Comparison of ENCODE assay signal across 19 cellular contexts in genomic region chr3:56938545-56938944, GRCh38.
A peak's percentile ranks its signal among the peaks of the same experiment; 100 is the strongest.
DNase-seq lines count a peak whose midpoint lies in the region; ATAC-seq, FAIRE-seq and TF ChIP-seq lines count a peak whose summit lies in the region.
"Had no signal": no experiment of that assay in that cellular context is flagged by ENCODE, and none has a peak within 500 bp of the region (broad histone marks: within the 10 kb centered on the region; RNA-seq: fewer than 3 reads in every experiment).

No MANE protein-coding gene starts in this region.

- no peak for TF ChIP-seq CTCF in SK-N-SH (IDR thresholded peaks at IDR 0.05)
- no peak for TF ChIP-seq CTCF in WTC11 (IDR thresholded peaks at IDR 0.05)

- no peaks in the 10 kb centered on the region for H3K9me2 ChIP-seq in SK-N-SH

- H4K20me1 ChIP-seq in SK-N-SH (ENCODE audit: insufficient read depth) = no peaks in the 10 kb centered on the region

- no peak overlapping the region for H3K4me2 ChIP-seq in SK-N-SH
- no peak overlapping the region for H3K4me2 ChIP-seq in neuronal stem cell (ENCODE audit: insufficient read depth, low read length, poor library complexity, severe bottlenecking)

- H3K27me3 ChIP-seq in SK-N-SH (ENCODE audit: insufficient read depth) (no peaks in the 10 kb centered on the region), neuronal stem cell (ENCODE audit: control insufficient read depth in 3 of 3, insufficient read depth in 3 of 3, low read depth in 1 of 3, low read length in 3 of 3) (no peaks in the 10 kb centered on the region)

- TF ChIP-seq EP300 in SK-N-SH (IDR thresholded peaks at IDR 0.05; ENCODE audit: borderline replicate concordance in 1 of 2, low read depth in 1 of 2, low read length in 1 of 2) = no peak

- H3K18ac ChIP-seq in neuronal stem cell (ENCODE audit: low read length) = no peak overlapping the region

- H2AFZ ChIP-seq in SK-N-SH (ENCODE audit: low read depth) (no peak overlapping the region), neuronal stem cell (ENCODE audit: low read length) (peak overlapping the region; percentile 5)

- H3K4me3 ChIP-seq in SK-N-SH (ENCODE audit: low read depth in 2 of 2, low read length in 1 of 2) = no peak overlapping the region
- H3K4me3 ChIP-seq in neuronal stem cell (ENCODE audit: low read length in 2 of 2) = no peak overlapping the region

- no peak overlapping the region for H2BK15ac ChIP-seq in neuronal stem cell (ENCODE audit: low read length)

- no peaks in the 10 kb centered on the region for H3K27me3 Mint-ChIP-seq in WTC11 (ENCODE audit: low read depth)
- H3K27me3 Mint-ChIP-seq: CD4-positive, alpha-beta T cell had no signal

- no peaks in the 10 kb centered on the region for H3K36me3 ChIP-seq in SK-N-SH (replicated peaks in 1 of 2; ENCODE audit: control insufficient read depth in 1 of 2, insufficient read depth in 2 of 2, low read length in 1 of 2)
- no peaks in the 10 kb centered on the region for H3K36me3 ChIP-seq in neuronal stem cell (replicated peaks in 1 of 2; ENCODE audit: control insufficient read depth in 2 of 2, insufficient read depth in 2 of 2, low read length in 2 of 2)

- no peak overlapping the region for H4K91ac ChIP-seq in neuronal stem cell (ENCODE audit: low read depth, low read length, poor library complexity)

- no peak overlapping the region for H3K14ac ChIP-seq in neuronal stem cell (ENCODE audit: low read length)

- no peak overlapping the region for H2BK5ac ChIP-seq in neuronal stem cell (ENCODE audit: low read length)

- peaks cover 6% of the 10 kb centered on the region for H3K36me3 Mint-ChIP-seq in WTC11

- H3K27ac ChIP-seq in SK-N-SH (ENCODE audit: low read depth in 2 of 2, low read length in 1 of 2) (peak overlapping the region in 1 of 2 experiments; percentile 25; a peak in 2 of 4 replicates), neuronal stem cell (replicated peaks; ENCODE audit: low read length) (no peak overlapping the region)
- H3K27ac ChIP-seq: HL-60 had no signal

- no peak overlapping the region for H3K9ac ChIP-seq in SK-N-SH
- no peak overlapping the region for H3K9ac ChIP-seq in neuronal stem cell (ENCODE audit: low read depth, low read length, poor library complexity)

- no peak for ATAC-seq in SK-N-SH treated with all-trans-retinoic acid at 6 μM for 48 hours
- ATAC-seq in WTC11 = no peak

- no peak for TF ChIP-seq RAD21 in SK-N-SH (IDR thresholded peaks at IDR 0.05; ENCODE audit: low read length)

- H2AK5ac ChIP-seq in neuronal stem cell (ENCODE audit: low read depth, low read length) = no peak overlapping the region

- DNase-seq in SK-N-SH (peak; percentile 39), NCI-H526 (lab: John Stamatoyannopoulos, UW) (peak; percentile 44 to 59), WTC11 (ENCODE audit: low spot score) (no peak), neuronal stem cell (ENCODE audit: low spot score) (no peak), NCI-H146 treated with DMSO at 0.1 percent for 48 hours (lab: John Stamatoyannopoulos, UW; ENCODE audit: unreplicated experiment) (no peak), NCI-H1417 (lab: John Stamatoyannopoulos, UW) (no peak), H54 (ENCODE audit: insufficient read length, low spot score) (no peak)
- DNase-seq: ACHN; C1 segment of cervical spinal cord; CD4-positive, alpha-beta T cell; DND-41; GDM1; HCEC 1CT; HFFc6 had no signal

- no peaks in the 10 kb centered on the region for H3K79me1 ChIP-seq in neuronal stem cell (ENCODE audit: low read depth, low read length)

- CTCF ChIA-PET in SK-N-SH (lab: Yijun Ruan, JAX) = no interaction called here
- CTCF ChIA-PET in WTC11 (lab: Charles Lee) = no interaction called here

- peak overlapping the region; percentile 14; the same call in 1 of the 2 replicates for H3K27ac Mint-ChIP-seq in WTC11
- H3K27ac Mint-ChIP-seq: CD4-positive, alpha-beta T cell; HFFc6 had no signal

- H3K79me2 ChIP-seq in SK-N-SH (ENCODE audit: insufficient read depth) = no peaks in the 10 kb centered on the region

- no peaks in the 10 kb centered on the region for H3K4me1 Mint-ChIP-seq in WTC11

- FAIRE-seq in H54 (lab: Jason Lieb, UNC) = no peak
- FAIRE-seq: GM12892, GM19239, H1 had no signal

- H3K4me1 ChIP-seq in SK-N-SH (ENCODE audit: control insufficient read depth in 1 of 2, insufficient read depth in 2 of 2, low read depth in 1 of 2, low read length in 1 of 2) (peaks cover 0 to 6% of the 10 kb centered on the region in 2 experiments; a peak in 1 of 4 replicates), neuronal stem cell (ENCODE audit: control insufficient read depth in 2 of 2, insufficient read depth in 1 of 2, low read depth in 1 of 2, low read length in 2 of 2) (peaks cover 2 to 4% of the 10 kb centered on the region in 2 donors)

- H2BK12ac ChIP-seq in neuronal stem cell (ENCODE audit: low read length) = no peak overlapping the region

- no peak overlapping the region for H3K23ac ChIP-seq in neuronal stem cell (ENCODE audit: low read depth, low read length, poor library complexity)

- H3K4ac ChIP-seq in neuronal stem cell (ENCODE audit: low read length) = no peak overlapping the region

- H3K9me3 Mint-ChIP-seq in WTC11 = peaks cover 10% of the 10 kb centered on the region

- H4K8ac ChIP-seq in neuronal stem cell (ENCODE audit: low read depth, low read length) = no peak overlapping the region

- H2BK120ac ChIP-seq in neuronal stem cell (ENCODE audit: low read depth, low read length) = no peak overlapping the region

- 100% methylated on average over 6 of the region's 8 CpGs for WGBS in SK-N-SH (ENCODE audit: low lambda C conversion rate)
- WGBS in neuronal stem cell (ENCODE audit: extremely low coverage in 2 of 2, insufficient read length in 2 of 2, insufficient replicate concordance in 1 of 2), 2 donors = no CpG with 5 or more reads among the region's 8 CpGs

- H3K9me3 ChIP-seq in SK-N-SH = no peaks in the 10 kb centered on the region
- H3K9me3 ChIP-seq in neuronal stem cell (replicated peaks in 1 of 2; ENCODE audit: control insufficient read depth in 2 of 2, insufficient read depth in 1 of 2, low read depth in 1 of 2, low read length in 2 of 2) = peaks cover 0 to 2% of the 10 kb centered on the region in 2 donors

- no peak overlapping the region for H3K4me3 Mint-ChIP-seq in WTC11
- H3K4me3 Mint-ChIP-seq: CD4-positive, alpha-beta T cell; HFFc6 had no signal

- POLR2A ChIA-PET in SK-N-SH (lab: Yijun Ruan, JAX) = no interaction called here
- POLR2A ChIA-PET in WTC11 (lab: Charles Lee) = no interaction called here

- no peak for TF ChIP-seq POLR2A in H54 (IDR thresholded peaks at IDR 0.05; ENCODE audit: low read depth, low read length)

- H3F3A ChIP-seq in SK-N-SH (replicated peaks; ENCODE audit: insufficient read depth) = no peaks in the 10 kb centered on the region

TF ChIP-seq in SK-N-SH, 30 proteins besides CTCF, POLR2A, EP300 and RAD21:
- TF ChIP-seq CHD2 (IDR thresholded peaks at IDR 0.05; ENCODE audit: low read length, partially characterized antibody) (no peak), GATA2 (CRISPR knock-in tag; IDR thresholded peaks at IDR 0.05) (0 out of 2 replicates have a peak, but pooled peaks have one; percentile 16), TCF12 (IDR thresholded peaks at IDR 0.05) (no peak)

TF ChIP-seq in SK-N-SH treated with all-trans-retinoic acid at 6 μM for 48 hours, 23 proteins besides CTCF, POLR2A, EP300 and RAD21 (continues in another document):
- TF ChIP-seq ZNF70 (CRISPR knock-in tag; IDR thresholded peaks at IDR 0.05) (no peak), ZNF8 (CRISPR knock-in tag; IDR thresholded peaks at IDR 0.05) (no peak), CREB5 (CRISPR knock-in tag; IDR thresholded peaks at IDR 0.05; ENCODE audit: low read depth) (no peak)

TF ChIP-seq in WTC11, 78 proteins besides CTCF, POLR2A, EP300 and RAD21 (continues in another document):
- TF ChIP-seq GRHL2 (CRISPR knock-in tag; IDR thresholded peaks at IDR 0.05; ENCODE audit: insufficient replicate concordance, severe bottlenecking) = no peak
- TF ChIP-seq TEAD1 (CRISPR knock-in tag; IDR thresholded peaks at IDR 0.05) = no peak
- TF ChIP-seq FOXJ3 (CRISPR knock-in tag; IDR thresholded peaks at IDR 0.05; ENCODE audit: borderline replicate concordance) = no peak
- no peak for TF ChIP-seq FOXP1 (CRISPR knock-in tag; IDR thresholded peaks at IDR 0.05; ENCODE audit: borderline replicate concordance)
- TF ChIP-seq ZNF423 (CRISPR knock-in tag; IDR thresholded peaks at IDR 0.05) = no peak
- no peak for TF ChIP-seq ZNF317 (CRISPR knock-in tag; IDR thresholded peaks at IDR 0.05; ENCODE audit: borderline replicate concordance, low read depth)
- TF ChIP-seq TEAD4 (CRISPR knock-in tag; IDR thresholded peaks at IDR 0.05) = no peak
- TF ChIP-seq STAT6 (CRISPR knock-in tag; conservative IDR thresholded peaks at IDR 0.05; ENCODE audit: low read depth) = no peak
- TF ChIP-seq ATF1 (CRISPR knock-in tag; IDR thresholded peaks at IDR 0.05) = no peak
- no peak for TF ChIP-seq ZBTB21 (CRISPR knock-in tag; IDR thresholded peaks at IDR 0.05; ENCODE audit: borderline replicate concordance)
- TF ChIP-seq TCF7 (CRISPR knock-in tag; IDR thresholded peaks at IDR 0.05; ENCODE audit: low read depth) = no peak
- TF ChIP-seq PREB (CRISPR knock-in tag; IDR thresholded peaks at IDR 0.05; ENCODE audit: borderline replicate concordance) = no peak

Comparison
In these comparisons a context has a peak if more than half of its experiments do, and no peak if none do; other contexts are left out.
1. DNase-seq: peak in SK-N-SH (single experiment) and NCI-H526 (2 of 2); none in WTC11 (single experiment), neuronal stem cell (single experiment), NCI-H146 treated with DMSO at 0.1 percent for 48 hours (single experiment), NCI-H1417 (0 of 3) and H54 (single experiment).